In the genomic region with DNA sequence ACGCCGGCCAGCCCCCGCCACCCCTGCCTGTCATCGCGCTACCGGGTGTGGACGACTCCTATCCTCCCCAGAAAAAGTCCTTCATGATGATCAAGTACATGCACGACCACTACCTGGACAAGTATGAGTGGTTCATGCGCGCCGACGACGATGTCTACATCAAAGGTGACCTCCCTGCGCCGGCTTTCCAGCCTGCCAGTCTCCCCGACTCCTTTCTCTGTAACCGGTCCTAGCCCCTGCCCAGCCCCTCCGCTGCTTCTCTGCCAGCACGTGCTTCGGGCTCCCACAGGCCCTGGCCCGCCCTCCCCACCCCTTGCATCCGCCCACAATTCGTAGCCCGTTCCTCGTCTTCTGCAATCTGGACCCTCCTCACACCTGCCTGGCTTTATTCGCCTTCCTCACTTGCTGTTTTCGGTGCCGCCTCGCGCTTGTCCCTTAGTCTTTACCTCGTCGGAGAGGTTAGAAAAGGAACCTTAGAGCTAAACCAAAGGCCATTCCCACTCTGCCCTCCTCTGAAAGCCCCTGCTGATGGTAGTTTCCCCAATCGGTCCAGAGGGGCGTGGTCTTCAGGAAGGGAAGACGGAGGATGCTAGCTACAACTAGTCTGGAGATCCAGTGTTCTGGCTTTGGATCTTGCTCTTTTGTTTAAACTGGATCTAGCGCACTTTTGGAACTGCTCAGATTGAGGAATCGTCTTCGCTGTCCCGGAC, we compare ENCODE assay signal across 8 cellular contexts. TPM values are rescaled to one million over a fixed set of nuclear protein-coding genes. Genes with fewer than 3 reads are reported as not detected.
A peak's percentile ranks its signal among the peaks of the same experiment; 100 is the strongest.
DNase-seq lines count a peak whose midpoint lies in the region; ATAC-seq, FAIRE-seq and TF ChIP-seq lines count a peak whose summit lies in the region.

No MANE protein-coding gene starts in this region.

- no peaks in the 10 kb centered on the region for H3K36me3 Mint-ChIP-seq in nephron (ENCODE audit: low read depth)

- H3K4me3 Mint-ChIP-seq in nephron = peak overlapping the region; percentile 92 to 95 (median 95)

- no peak for TF ChIP-seq POLR2A in esophagus squamous epithelium (IDR thresholded peaks at IDR 0.05)

- no peak overlapping the region for H3K4me3 ChIP-seq in GM12865 (ENCODE audit: low read depth, low read length)
- H3K4me3 ChIP-seq in esophagus squamous epithelium = peak overlapping the region; percentile 65 to 86 (median 73)

- peaks cover 14% of the 10 kb centered on the region for H3K4me1 Mint-ChIP-seq in nephron

- peak; percentile 9 for DNase-seq in GM12865 (ENCODE audit: low read depth)
- peak; percentile 39 for DNase-seq in SK-N-DZ (ENCODE audit: low spot score)
- DNase-seq in esophagus squamous epithelium (lab: John Stamatoyannopoulos, UW) = no peak
- DNase-seq in frontal cortex (ENCODE audit: low spot score in 2 of 2) = no peak
- no peak for DNase-seq in cerebellar cortex (ENCODE audit: low spot score)
- DNase-seq in DMS153 treated with DMSO at 0.1 percent for 48 hours (lab: John Stamatoyannopoulos, UW; ENCODE audit: unreplicated experiment) = no peak

- no peaks in the 10 kb centered on the region for H3K9me3 Mint-ChIP-seq in nephron

- H3K27ac Mint-ChIP-seq in nephron = peak overlapping the region; percentile 24 to 77 (median 52)

- peaks cover 0 to 52% (median 0%) of the 10 kb centered on the region in 4 donors for H3K27me3 ChIP-seq in esophagus squamous epithelium

- no peak for FAIRE-seq in frontal cortex (lab: Jason Lieb, UNC)

- no peak for TF ChIP-seq CTCF in GM12865 (IDR thresholded peaks at IDR 0.05; ENCODE audit: insufficient read depth, low read depth, low read length, missing control alignments)
- TF ChIP-seq CTCF in esophagus squamous epithelium (IDR thresholded peaks at IDR 0.05) = no peak
- no peak for TF ChIP-seq CTCF in nephron (IDR thresholded peaks at IDR 0.05; ENCODE audit: unreplicated experiment in 3 of 3)

- H3K27ac ChIP-seq in esophagus squamous epithelium = peak overlapping the region in 3 of 4 donors; percentile 76 to 84 (median 82)

- peaks cover 11 to 35% (median 14%) of the 10 kb centered on the region in 3 donors for H3K4me1 ChIP-seq in esophagus squamous epithelium

- H3K36me3 ChIP-seq in esophagus squamous epithelium = no peaks in the 10 kb centered on the region

- intact Hi-C loops in esophagus squamous epithelium (cut with DNase I) = no loop called here

- no peak for ATAC-seq in HG02852 (IDR thresholded peaks at IDR 0.05; ENCODE audit: unreplicated experiment)

- peaks cover 29% of the 10 kb centered on the region for H3K27me3 Mint-ChIP-seq in nephron (ENCODE audit: low read depth)

- 2 to 3% methylated on average over 13 to 29 of the region's 39 CpGs for WGBS in esophagus squamous epithelium, 2 donors

- no peaks in the 10 kb centered on the region for H3K9me3 ChIP-seq in esophagus squamous epithelium

RNA-seq across cellular contexts. Expression of a gene that starts 1.4 kb away (rescaled TPM):
- polyA plus RNA-seq in SK-N-DZ (2014; cell fraction: cytosol; rRNA removed) = 1.00 and 2.3 TPM in 2 replicates
- 0.19 and 1.2 TPM in 2 replicates for polyA plus RNA-seq in SK-N-DZ (2014; cell fraction: nucleus; rRNA removed)
- total RNA-seq in esophagus squamous epithelium (1 to 10 TPM in 2 of 4 donors, under 1 TPM in 1, not detected in 1; 0.70 to 2.3 (median 1.3) TPM), frontal cortex (31.4 TPM)

Comparison
In these comparisons a context has a peak if more than half of its experiments do, and no peak if none do; other contexts are left out.
1. DNase-seq: peak in GM12865 (single experiment) and SK-N-DZ (single experiment); none in esophagus squamous epithelium (single experiment), frontal cortex (0 of 2), cerebellar cortex (single experiment) and DMS153 treated with DMSO at 0.1 percent for 48 hours (single experiment).